Comparison of ENCODE assay signal across 8 cellular contexts in genomic region chr14:104563742-104564615, GRCh38. TPM values are rescaled to one million over a fixed set of nuclear protein-coding genes. Genes with fewer than 3 reads are reported as not detected.
DNase-seq lines count a peak whose midpoint lies in the region; ATAC-seq and TF ChIP-seq lines count a peak whose summit lies in the region.

No MANE protein-coding gene starts in this region.

- H3K9me3 ChIP-seq in WERI-Rb-1 (ENCODE audit: severe bottlenecking), result no peaks in the 10 kb centered on the region

- peak overlapping the region; percentile 42 for H3K27ac ChIP-seq in WERI-Rb-1

- H3K27me3 Mint-ChIP-seq in immature natural killer cell (ENCODE audit: low read depth in 3 of 3), result peaks cover 0 to 4% (median 4%) of the 10 kb centered on the region in 3 donors

- peak; percentile 91 for TF ChIP-seq CTCF in WERI-Rb-1 (IDR thresholded peaks at IDR 0.05; ENCODE audit: low read depth, low read length)

- no peak for ATAC-seq in HG03469 (IDR thresholded peaks at IDR 0.05; ENCODE audit: unreplicated experiment)
- ATAC-seq in HG03159 (IDR thresholded peaks at IDR 0.05; ENCODE audit: unreplicated experiment), result no peak

- peak; percentile 65 for DNase-seq in G401 (ENCODE audit: low spot score)
- peak; percentile 32 for DNase-seq in NCI-H1105 treated with DMSO at 0.1 percent for 48 hours (lab: John Stamatoyannopoulos, UW)
- peak; percentile 92 for DNase-seq in WERI-Rb-1
- DNase-seq in T47D (ENCODE audit: low read depth in 1 of 2, low spot score in 1 of 2), result peak; percentile 72 to 99
- DNase-seq in immature natural killer cell, result peak; percentile 46 to 54 (median 47)
- peak; percentile 44 to 51 for DNase-seq in stimulated activated CD4-positive, alpha-beta T cell treated with anti-CD3 and anti-CD28 coated beads, Interleukin-1b, Interleukin-23, amount 100 ng/mL, for 1 hour (ENCODE audit: low read depth in 2 of 2)

- H3K36me3 ChIP-seq in WERI-Rb-1, result no peaks in the 10 kb centered on the region

- H3K27me3 ChIP-seq in WERI-Rb-1 (ENCODE audit: insufficient read depth, low read depth, severe bottlenecking), result no peaks in the 10 kb centered on the region

- in situ Hi-C loops in G401 (cut with HindIII; ENCODE audit: low sequenced_read_pairs), result no loop called here
- in situ Hi-C loops in T47D (cut with HindIII; ENCODE audit: low pct_unique_long_range_greater_than_20kb, low sequenced_read_pairs), result no loop called here

- no peak overlapping the region for H3K4me3 ChIP-seq in WERI-Rb-1 (ENCODE audit: low read depth, low read length)

- H3K27ac Mint-ChIP-seq in immature natural killer cell, result no peak overlapping the region

- no peaks in the 10 kb centered on the region for H3K9me3 Mint-ChIP-seq in immature natural killer cell

- no peak overlapping the region for H3K4me3 Mint-ChIP-seq in immature natural killer cell

- H3K4me1 Mint-ChIP-seq in immature natural killer cell, result no peaks in the 10 kb centered on the region

- no peaks in the 10 kb centered on the region for H3K36me3 Mint-ChIP-seq in immature natural killer cell

RNA-seq across cellular contexts. Expression of gene C14orf180, which starts 15.6 kb away (rescaled TPM):
- not detected in 2 replicates for total RNA-seq in G401 (2014; rRNA removed; shearing (Covaris generic))
- not detected for polyA plus RNA-seq in immature natural killer cell

RNA-seq across cellular contexts. Expression of gene TMEM179, which starts 40.6 kb away (rescaled TPM):
- not detected in 2 replicates for total RNA-seq in G401 (2014; rRNA removed; shearing (Covaris generic))
- polyA plus RNA-seq in immature natural killer cell, result not detected

Comparison
In these comparisons a context has a peak if more than half of its experiments do, and no peak if none do; other contexts are left out.
1. DNase-seq: peak in every context shown above with its lines; median percentile 92 in WERI-Rb-1; 86 in T47D; 65 in G401; 48 in stimulated activated CD4-positive, alpha-beta T cell treated with anti-CD3 and anti-CD28 coated beads, Interleukin-1b, Interleukin-23, amount 100 ng/mL, for 1 hour; 47 in immature natural killer cell; 32 in NCI-H1105 treated with DMSO at 0.1 percent for 48 hours.